10 cellular contexts compared by ENCODE assay signal in the genomic region with DNA sequence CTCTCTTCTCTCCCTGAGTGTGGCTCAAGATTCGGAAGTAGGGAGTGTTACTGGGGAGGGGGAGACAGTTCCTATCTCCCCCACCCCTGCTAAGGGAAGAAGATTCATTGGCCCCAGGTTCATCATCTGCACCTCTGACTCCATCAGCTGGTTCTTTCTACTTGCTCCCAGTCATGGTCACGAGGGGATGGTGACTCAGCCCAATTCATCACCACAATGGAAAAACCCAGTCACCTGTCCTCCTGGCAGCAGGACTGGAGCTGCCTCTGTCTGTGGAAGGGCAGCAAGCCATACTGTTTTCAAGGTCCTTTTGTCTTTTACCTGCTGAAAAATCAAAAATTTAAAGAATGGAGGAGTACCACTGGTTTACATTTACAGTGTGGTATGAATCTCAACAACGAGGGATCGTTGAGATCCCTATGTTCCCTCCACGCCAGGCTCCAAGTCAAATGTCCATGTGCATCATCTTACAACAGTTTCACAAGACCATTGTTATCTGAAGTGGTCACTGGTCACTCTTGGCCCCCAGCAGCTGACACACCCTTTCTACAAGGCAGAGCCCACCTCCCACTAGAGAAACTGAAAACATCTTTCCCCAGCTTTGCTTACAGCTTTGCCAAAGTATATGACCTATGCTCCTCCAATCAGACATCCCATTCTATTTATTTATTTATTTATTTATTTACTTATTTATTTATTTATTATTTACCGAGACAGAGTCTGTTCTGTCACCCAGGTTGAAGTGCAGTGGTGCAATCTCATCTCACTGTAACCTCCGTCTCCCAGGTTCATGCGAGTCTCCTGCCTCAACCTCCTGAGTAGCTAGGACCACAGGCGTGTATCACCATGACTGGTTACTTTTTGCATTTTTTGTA. TPM values are rescaled to one million over a fixed set of nuclear protein-coding genes. Genes with fewer than 3 reads are reported as not detected.
DNase-seq lines count a peak whose midpoint lies in the region; ATAC-seq lines count a peak whose summit lies in the region.
"Had no signal": no experiment of that assay in that cellular context is flagged by ENCODE, and none has a peak within 500 bp of the region (broad histone marks: within the 10 kb centered on the region; RNA-seq: fewer than 3 reads in every experiment).

No MANE protein-coding gene starts in this region.

- H3K4me3 Mint-ChIP-seq in naive thymus-derived CD8-positive, alpha-beta T cell, result peak overlapping the region in 1 of 10 donors; percentile 53
- H3K4me3 Mint-ChIP-seq in immature natural killer cell, result no peak overlapping the region

- H3K9me3 Mint-ChIP-seq in naive thymus-derived CD8-positive, alpha-beta T cell, result no peaks in the 10 kb centered on the region
- H3K9me3 Mint-ChIP-seq in immature natural killer cell, result no peaks in the 10 kb centered on the region

- peaks cover 8 to 39% (median 24%) of the 10 kb centered on the region in 5 donors for H3K27me3 Mint-ChIP-seq in naive thymus-derived CD8-positive, alpha-beta T cell
- H3K27me3 Mint-ChIP-seq in immature natural killer cell (ENCODE audit: low read depth in 3 of 3), result peaks cover 2 to 10% (median 5%) of the 10 kb centered on the region in 3 donors

- H3K4me1 Mint-ChIP-seq in naive thymus-derived CD8-positive, alpha-beta T cell, result peaks cover 1 to 4% (median 2%) of the 10 kb centered on the region in 4 donors
- peaks cover 1 to 3% of the 10 kb centered on the region in 2 donors for H3K4me1 Mint-ChIP-seq in immature natural killer cell

- ATAC-seq in GM21723 (IDR thresholded peaks at IDR 0.05; ENCODE audit: unreplicated experiment), result peak; percentile 61
- ATAC-seq in naive thymus-derived CD8-positive, alpha-beta T cell, result no peak
- ATAC-seq in GM19324 (IDR thresholded peaks at IDR 0.05; ENCODE audit: low FRiP score, unreplicated experiment), result no peak

- DNase-seq in RKO (ENCODE audit: low spot score) (peak; percentile 78), caudate nucleus (lab: John Stamatoyannopoulos, UW) (peak in 11 of 61 donors; percentile 16 to 74 (median 35)), NOMO-1 treated with dmso at 0.1 percent for 144 hours (lab: John Stamatoyannopoulos, UW; ENCODE audit: unreplicated experiment) (no peak), immature natural killer cell (no peak)
- DNase-seq in stimulated activated CD4-positive, alpha-beta T cell treated with anti-CD3 and anti-CD28 coated beads, Interleukin-2, amount 100 ng/mL, for 4 hours (ENCODE audit: low read depth), result peak; percentile 51
- no peak for DNase-seq in naive thymus-derived CD8-positive, alpha-beta T cell
- DNase-seq: foreskin melanocyte, small intestine had no signal

- no peak overlapping the region for H3K27ac Mint-ChIP-seq in naive thymus-derived CD8-positive, alpha-beta T cell
- H3K27ac Mint-ChIP-seq in immature natural killer cell, result no peak overlapping the region

- no peaks in the 10 kb centered on the region for H3K36me3 Mint-ChIP-seq in naive thymus-derived CD8-positive, alpha-beta T cell
- no peaks in the 10 kb centered on the region for H3K36me3 Mint-ChIP-seq in immature natural killer cell

- H3K27ac ChIP-seq in caudate nucleus (ENCODE audit: low read depth, low read length), result peak overlapping the region; percentile 44

- POLR2A ChIA-PET in naive thymus-derived CD8-positive, alpha-beta T cell (lab: Charles Lee), result no interaction called here

RNA-seq across cellular contexts. Expression of gene NDRG4, which starts 40.4 kb away (rescaled TPM):
- 1 to 10 TPM; 1.5 to 1.6 TPM for total RNA-seq in naive thymus-derived CD8-positive, alpha-beta T cell
- polyA plus RNA-seq in naive thymus-derived CD8-positive, alpha-beta T cell, result under 1 TPM in 2 of 3 donors, not detected in 1; 0.13 to 0.56 TPM
- under 1 TPM in 1 of 3 donors, not detected in 2; 0.18 TPM for polyA plus RNA-seq in immature natural killer cell

RNA-seq across cellular contexts. Expression of gene SETD6, which starts 55.7 kb away (rescaled TPM):
- total RNA-seq in naive thymus-derived CD8-positive, alpha-beta T cell, result 10 to 100 TPM; 38.6 to 45.6 TPM
- polyA plus RNA-seq in naive thymus-derived CD8-positive, alpha-beta T cell, result 10 to 100 TPM in 2 of 3 donors, 1 to 10 TPM in 1; 9.8 to 14.5 (median 11.6) TPM
- 10 to 100 TPM in 1 of 3 donors, 1 to 10 TPM in 2; 4.5 to 11.9 (median 5.9) TPM for polyA plus RNA-seq in immature natural killer cell

Comparison
In these comparisons a context has a peak if more than half of its experiments do, and no peak if none do; other contexts are left out.
1. DNase-seq: peak in RKO (single experiment) and stimulated activated CD4-positive, alpha-beta T cell treated with anti-CD3 and anti-CD28 coated beads, Interleukin-2, amount 100 ng/mL, for 4 hours (single experiment); none in NOMO-1 treated with dmso at 0.1 percent for 144 hours (single experiment), naive thymus-derived CD8-positive, alpha-beta T cell (0 of 10) and immature natural killer cell (0 of 3).